ENCODE assay signal across 1 cellular context in genomic region chr3:42053476-42053875, GRCh38.
TF ChIP-seq lines count a peak whose summit lies in the region.

No MANE protein-coding gene starts in this region.

TF ChIP-seq in IMR-90, 13 proteins besides CTCF, POLR2A, EP300 and RAD21:
- no peak for TF ChIP-seq MXI1 (IDR thresholded peaks at IDR 0.05; ENCODE audit: borderline replicate concordance, low read depth, low read length)
- no peak for TF ChIP-seq BHLHE40 (IDR thresholded peaks at IDR 0.05; ENCODE audit: low read depth, low read length)
- no peak for TF ChIP-seq USF2 (IDR thresholded peaks at IDR 0.05; ENCODE audit: low read depth, low read length)
- no peak for TF ChIP-seq SMC3 (IDR thresholded peaks at IDR 0.05; ENCODE audit: low read depth, low read length)
- no peak for TF ChIP-seq FOS (IDR thresholded peaks at IDR 0.05; ENCODE audit: low read depth, low read length)
- TF ChIP-seq ELK1 (IDR thresholded peaks at IDR 0.05; ENCODE audit: borderline replicate concordance, low read depth, low read length) = no peak
- TF ChIP-seq RFX5 (IDR thresholded peaks at IDR 0.05; ENCODE audit: low read depth, low read length) = no peak
- TF ChIP-seq NFE2L2 (IDR thresholded peaks at IDR 0.05; ENCODE audit: low read depth, low read length) = no peak
- TF ChIP-seq MAZ (IDR thresholded peaks at IDR 0.05; ENCODE audit: borderline replicate concordance, low read depth, low read length) = no peak
